8 cellular contexts compared by ENCODE assay signal in genomic region chr6:54846243-54846856, GRCh38. TPM values are rescaled to one million over a fixed set of nuclear protein-coding genes. Genes with fewer than 3 reads are reported as not detected.
DNase-seq lines count a peak whose midpoint lies in the region; ATAC-seq lines count a peak whose summit lies in the region.

TSS of gene FAM83B (plus strand) at chr6:54846771. CDS start at chr6:54870247, 23,476 bp downstream.

- peaks cover 3% of the 10 kb centered on the region for H3K27me3 Mint-ChIP-seq in activated CD4-positive, alpha-beta memory T cell treated with anti-CD3 and anti-CD28 coated beads, Interleukin-2, amount 10 ng/mL, durations not matched to agents 7 days and 5 days

- CTCF ChIA-PET in activated CD4-positive, alpha-beta memory T cell treated with anti-CD3 and anti-CD28 coated beads, Interleukin-2, amount 10 ng/mL, durations not matched to agents 7 days and 5 days (lab: Charles Lee): no interaction called here

- H3K36me3 Mint-ChIP-seq in activated CD4-positive, alpha-beta memory T cell treated with anti-CD3 and anti-CD28 coated beads, Interleukin-2, amount 10 ng/mL, durations not matched to agents 7 days and 5 days (ENCODE audit: low read depth): no peaks in the 10 kb centered on the region

- intact Hi-C loops in left ventricle myocardium superior (cut with micrococcal nuclease) (no loop called here), posterior vena cava (cut with DNase I) (no loop called here)

- peak; percentile 67 for DNase-seq in DMS79 treated with DMSO at 0.1 percent for 48 hours (lab: John Stamatoyannopoulos, UW)
- DNase-seq in SW480 (ENCODE audit: low spot score): peak; percentile 48
- peak; percentile 46 for DNase-seq in left ventricle myocardium superior
- peak; percentile 79 for DNase-seq in posterior vena cava (ENCODE audit: low spot score)
- DNase-seq in activated CD4-positive, alpha-beta T cell treated with anti-CD3 and anti-CD28 coated beads, Interleukin-2, amount 50 U/mL, for 4 hours: no peak
- no peak for DNase-seq in stimulated activated CD4-positive, alpha-beta T cell treated with anti-CD3 and anti-CD28 coated beads, Interleukin-2, amount 100 ng/mL, for 48 hours
- no peak for DNase-seq in activated CD4-positive, alpha-beta memory T cell treated with anti-CD3 and anti-CD28 coated beads, Interleukin-2, amount 10 ng/mL, durations not matched to agents 7 days and 5 days

- POLR2A ChIA-PET in activated CD4-positive, alpha-beta memory T cell treated with anti-CD3 and anti-CD28 coated beads, Interleukin-2, amount 10 ng/mL, durations not matched to agents 7 days and 5 days (lab: Charles Lee): no interaction called here

- no peak within 1 kb of the TSS for H3K4me3 Mint-ChIP-seq in activated CD4-positive, alpha-beta memory T cell treated with anti-CD3 and anti-CD28 coated beads, Interleukin-2, amount 10 ng/mL, durations not matched to agents 7 days and 5 days

- H3K9me3 Mint-ChIP-seq in activated CD4-positive, alpha-beta memory T cell treated with anti-CD3 and anti-CD28 coated beads, Interleukin-2, amount 10 ng/mL, durations not matched to agents 7 days and 5 days: peaks cover 3% of the 10 kb centered on the region

- H3K27ac Mint-ChIP-seq in activated CD4-positive, alpha-beta memory T cell treated with anti-CD3 and anti-CD28 coated beads, Interleukin-2, amount 10 ng/mL, durations not matched to agents 7 days and 5 days: no peak within 1 kb of the TSS

- no peaks in the 10 kb centered on the region for H3K4me1 Mint-ChIP-seq in activated CD4-positive, alpha-beta memory T cell treated with anti-CD3 and anti-CD28 coated beads, Interleukin-2, amount 10 ng/mL, durations not matched to agents 7 days and 5 days

- ATAC-seq in left ventricle myocardium superior (peak; percentile 45), HG03175 (IDR thresholded peaks at IDR 0.05; ENCODE audit: unreplicated experiment) (no peak)

RNA-seq across cellular contexts. Expression of gene FAM83B, which starts in this region (rescaled TPM):
- 3.3 TPM for total RNA-seq in left ventricle myocardium superior
- not detected for total RNA-seq in posterior vena cava
- not detected for total RNA-seq in activated CD4-positive, alpha-beta memory T cell treated with anti-CD3 and anti-CD28 coated beads, Interleukin-2, amount 10 ng/mL, durations not matched to agents 7 days and 5 days

Comparison
In these comparisons a context has a peak if more than half of its experiments do, and no peak if none do; other contexts are left out.
1. Peak in DNase-seq in posterior vena cava; RNA of the gene not detected or under 1 TPM.
2. DNase-seq: peak in DMS79 treated with DMSO at 0.1 percent for 48 hours (single experiment), SW480 (single experiment) and left ventricle myocardium superior (single experiment); none in activated CD4-positive, alpha-beta T cell treated with anti-CD3 and anti-CD28 coated beads, Interleukin-2, amount 50 U/mL, for 4 hours (0 of 2), stimulated activated CD4-positive, alpha-beta T cell treated with anti-CD3 and anti-CD28 coated beads, Interleukin-2, amount 100 ng/mL, for 48 hours (0 of 2) and activated CD4-positive, alpha-beta memory T cell treated with anti-CD3 and anti-CD28 coated beads, Interleukin-2, amount 10 ng/mL, durations not matched to agents 7 days and 5 days (single experiment).